1 cellular context compared by ENCODE assay signal in the genomic region with DNA sequence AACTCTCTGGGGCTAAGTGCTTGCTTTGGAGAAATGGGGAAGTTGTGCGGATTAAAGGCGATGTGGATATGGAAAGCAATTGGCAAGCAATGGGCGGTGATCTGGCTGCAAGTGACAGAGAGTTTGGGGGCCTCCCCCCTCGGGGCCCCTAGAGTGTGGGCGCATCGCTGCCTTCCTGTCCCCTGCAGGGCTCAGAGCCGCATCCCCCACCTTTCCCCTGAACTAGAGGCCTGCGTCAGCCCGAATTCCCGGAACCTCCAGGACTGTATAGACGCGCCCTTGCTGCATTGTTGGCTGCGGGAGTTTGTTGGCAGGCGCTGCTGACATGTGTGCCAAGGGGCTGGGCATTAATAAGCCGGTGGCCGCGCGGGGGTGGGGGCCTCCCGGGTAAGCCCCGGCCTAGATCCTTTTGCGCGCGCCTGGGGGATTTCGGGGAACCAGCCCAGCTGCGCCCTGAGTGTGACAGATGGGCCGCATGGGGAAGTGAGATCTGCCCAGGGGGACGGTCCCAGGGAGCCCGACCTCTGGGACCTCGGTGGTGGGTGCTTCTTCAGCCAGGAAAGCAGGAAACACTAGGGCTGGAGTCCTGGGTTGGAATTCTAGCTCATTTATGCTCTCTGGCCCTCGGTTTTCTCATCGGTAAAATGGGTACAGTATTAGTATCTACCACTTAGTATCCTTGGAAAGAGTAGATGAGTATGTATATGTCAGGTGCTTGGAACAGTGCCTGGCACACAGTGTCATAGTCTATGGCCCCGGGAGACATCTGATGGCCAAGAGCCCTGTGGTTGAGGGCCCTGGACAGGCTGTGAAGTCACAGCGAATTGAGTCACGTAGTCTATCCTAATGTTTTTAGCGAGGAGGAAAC.
TF ChIP-seq lines count a peak whose summit lies in the region.

No MANE protein-coding gene starts in this region.

TF ChIP-seq in GM23338, 12 proteins besides CTCF, POLR2A, EP300 and RAD21 (continued from another document):
- TF ChIP-seq, protein P1, sequence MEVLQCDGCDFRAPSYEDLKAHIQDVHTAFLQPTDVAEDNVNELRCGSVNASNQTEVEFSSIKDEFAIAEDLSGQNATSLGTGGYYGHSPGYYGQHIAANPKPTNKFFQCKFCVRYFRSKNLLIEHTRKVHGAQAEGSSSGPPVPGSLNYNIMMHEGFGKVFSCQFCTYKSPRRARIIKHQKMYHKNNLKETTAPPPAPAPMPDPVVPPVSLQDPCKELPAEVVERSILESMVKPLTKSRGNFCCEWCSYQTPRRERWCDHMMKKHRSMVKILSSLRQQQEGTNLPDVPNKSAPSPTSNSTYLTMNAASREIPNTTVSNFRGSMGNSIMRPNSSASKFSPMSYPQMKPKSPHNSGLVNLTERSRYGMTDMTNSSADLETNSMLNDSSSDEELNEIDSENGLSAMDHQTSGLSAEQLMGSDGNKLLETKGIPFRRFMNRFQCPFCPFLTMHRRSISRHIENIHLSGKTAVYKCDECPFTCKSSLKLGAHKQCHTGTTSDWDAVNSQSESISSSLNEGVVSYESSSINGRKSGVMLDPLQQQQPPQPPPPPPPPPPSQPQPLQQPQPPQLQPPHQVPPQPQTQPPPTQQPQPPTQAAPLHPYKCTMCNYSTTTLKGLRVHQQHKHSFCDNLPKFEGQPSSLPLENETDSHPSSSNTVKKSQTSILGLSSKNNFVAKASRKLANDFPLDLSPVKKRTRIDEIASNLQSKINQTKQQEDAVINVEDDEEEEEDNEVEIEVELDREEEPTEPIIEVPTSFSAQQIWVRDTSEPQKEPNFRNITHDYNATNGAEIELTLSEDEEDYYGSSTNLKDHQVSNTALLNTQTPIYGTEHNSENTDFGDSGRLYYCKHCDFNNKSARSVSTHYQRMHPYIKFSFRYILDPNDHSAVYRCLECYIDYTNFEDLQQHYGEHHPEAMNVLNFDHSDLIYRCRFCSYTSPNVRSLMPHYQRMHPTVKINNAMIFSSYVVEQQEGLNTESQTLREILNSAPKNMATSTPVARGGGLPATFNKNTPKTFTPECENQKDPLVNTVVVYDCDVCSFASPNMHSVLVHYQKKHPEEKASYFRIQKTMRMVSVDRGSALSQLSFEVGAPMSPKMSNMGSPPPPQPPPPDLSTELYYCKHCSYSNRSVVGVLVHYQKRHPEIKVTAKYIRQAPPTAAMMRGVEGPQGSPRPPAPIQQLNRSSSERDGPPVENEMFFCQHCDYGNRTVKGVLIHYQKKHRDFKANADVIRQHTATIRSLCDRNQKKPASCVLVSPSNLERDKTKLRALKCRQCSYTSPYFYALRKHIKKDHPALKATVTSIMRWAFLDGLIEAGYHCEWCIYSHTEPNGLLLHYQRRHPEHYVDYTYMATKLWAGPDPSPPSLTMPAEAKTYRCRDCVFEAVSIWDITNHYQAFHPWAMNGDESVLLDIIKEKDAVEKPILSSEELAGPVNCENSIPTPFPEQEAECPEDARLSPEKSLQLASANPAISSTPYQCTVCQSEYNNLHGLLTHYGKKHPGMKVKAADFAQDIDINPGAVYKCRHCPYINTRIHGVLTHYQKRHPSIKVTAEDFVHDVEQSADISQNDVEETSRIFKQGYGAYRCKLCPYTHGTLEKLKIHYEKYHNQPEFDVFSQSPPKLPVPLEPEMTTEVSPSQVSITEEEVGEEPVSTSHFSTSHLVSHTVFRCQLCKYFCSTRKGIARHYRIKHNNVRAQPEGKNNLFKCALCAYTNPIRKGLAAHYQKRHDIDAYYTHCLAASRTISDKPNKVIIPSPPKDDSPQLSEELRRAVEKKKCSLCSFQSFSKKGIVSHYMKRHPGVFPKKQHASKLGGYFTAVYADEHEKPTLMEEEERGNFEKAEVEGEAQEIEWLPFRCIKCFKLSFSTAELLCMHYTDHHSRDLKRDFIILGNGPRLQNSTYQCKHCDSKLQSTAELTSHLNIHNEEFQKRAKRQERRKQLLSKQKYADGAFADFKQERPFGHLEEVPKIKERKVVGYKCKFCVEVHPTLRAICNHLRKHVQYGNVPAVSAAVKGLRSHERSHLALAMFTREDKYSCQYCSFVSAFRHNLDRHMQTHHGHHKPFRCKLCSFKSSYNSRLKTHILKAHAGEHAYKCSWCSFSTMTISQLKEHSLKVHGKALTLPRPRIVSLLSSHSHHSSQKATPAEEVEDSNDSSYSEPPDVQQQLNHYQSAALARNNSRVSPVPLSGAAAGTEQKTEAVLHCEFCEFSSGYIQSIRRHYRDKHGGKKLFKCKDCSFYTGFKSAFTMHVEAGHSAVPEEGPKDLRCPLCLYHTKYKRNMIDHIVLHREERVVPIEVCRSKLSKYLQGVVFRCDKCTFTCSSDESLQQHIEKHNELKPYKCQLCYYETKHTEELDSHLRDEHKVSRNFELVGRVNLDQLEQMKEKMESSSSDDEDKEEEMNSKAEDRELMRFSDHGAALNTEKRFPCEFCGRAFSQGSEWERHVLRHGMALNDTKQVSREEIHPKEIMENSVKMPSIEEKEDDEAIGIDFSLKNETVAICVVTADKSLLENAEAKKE (CRISPR knock-in tag; IDR thresholded peaks at IDR 0.05): no peak
- no peak for TF ChIP-seq EZH2 (IDR thresholded peaks at IDR 0.05; ENCODE audit: low read depth, unreplicated experiment)
- TF ChIP-seq, protein P2, sequence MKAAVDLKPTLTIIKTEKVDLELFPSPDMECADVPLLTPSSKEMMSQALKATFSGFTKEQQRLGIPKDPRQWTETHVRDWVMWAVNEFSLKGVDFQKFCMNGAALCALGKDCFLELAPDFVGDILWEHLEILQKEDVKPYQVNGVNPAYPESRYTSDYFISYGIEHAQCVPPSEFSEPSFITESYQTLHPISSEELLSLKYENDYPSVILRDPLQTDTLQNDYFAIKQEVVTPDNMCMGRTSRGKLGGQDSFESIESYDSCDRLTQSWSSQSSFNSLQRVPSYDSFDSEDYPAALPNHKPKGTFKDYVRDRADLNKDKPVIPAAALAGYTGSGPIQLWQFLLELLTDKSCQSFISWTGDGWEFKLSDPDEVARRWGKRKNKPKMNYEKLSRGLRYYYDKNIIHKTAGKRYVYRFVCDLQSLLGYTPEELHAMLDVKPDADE (IDR thresholded peaks at IDR 0.05): no peak
- no peak for TF ChIP-seq ZNF331 (CRISPR knock-in tag; IDR thresholded peaks at IDR 0.05; ENCODE audit: low read depth)
- no peak for TF ChIP-seq POLR2AphosphoS5 (IDR thresholded peaks at IDR 0.05; ENCODE audit: low read depth)
- no peak for TF ChIP-seq JUNB (IDR thresholded peaks at IDR 0.05; ENCODE audit: unreplicated experiment)
- TF ChIP-seq NANOG (IDR thresholded peaks at IDR 0.05; ENCODE audit: borderline replicate concordance): no peak
- TF ChIP-seq EZH2phosphoT487 (IDR thresholded peaks at IDR 0.05; ENCODE audit: unreplicated experiment): no peak
